ENCODE assay signal across 10 cellular contexts in genomic region chr11:18392434-18393321, GRCh38. TPM values are rescaled to one million over a fixed set of nuclear protein-coding genes. Genes with fewer than 3 reads are reported as not detected.
DNase-seq lines count a peak whose midpoint lies in the region; ATAC-seq and TF ChIP-seq lines count a peak whose summit lies in the region.
"Had no signal": no experiment of that assay in that cellular context is flagged by ENCODE, and none has a peak within 500 bp of the region (broad histone marks: within the 10 kb centered on the region; RNA-seq: fewer than 3 reads in every experiment).

No MANE protein-coding gene starts in this region.

- peak overlapping the region; percentile 68 for H3K27ac Mint-ChIP-seq in activated naive CD8-positive, alpha-beta T cell treated with anti-CD3 and anti-CD28 coated beads for 36 hours
- H3K27ac Mint-ChIP-seq in naive thymus-derived CD8-positive, alpha-beta T cell: peak overlapping the region; percentile 64 to 99 (median 80)

- no peaks in the 10 kb centered on the region for H3K9me3 Mint-ChIP-seq in activated naive CD8-positive, alpha-beta T cell treated with anti-CD3 and anti-CD28 coated beads for 36 hours
- no peaks in the 10 kb centered on the region for H3K9me3 Mint-ChIP-seq in naive thymus-derived CD8-positive, alpha-beta T cell

- no peak for TF ChIP-seq CTCF in 22Rv1 (IDR thresholded peaks at IDR 0.05)

- peak overlapping the region; percentile 91; the same call in 1 of the 2 replicates for H3K27ac ChIP-seq in 22Rv1

- H3K36me3 Mint-ChIP-seq in activated naive CD8-positive, alpha-beta T cell treated with anti-CD3 and anti-CD28 coated beads for 36 hours: peaks cover 36% of the 10 kb centered on the region
- H3K36me3 Mint-ChIP-seq in naive thymus-derived CD8-positive, alpha-beta T cell: peaks cover 0 to 15% (median 2%) of the 10 kb centered on the region in 3 donors

- peaks cover 10% of the 10 kb centered on the region for H3K27me3 Mint-ChIP-seq in activated naive CD8-positive, alpha-beta T cell treated with anti-CD3 and anti-CD28 coated beads for 36 hours
- no peaks in the 10 kb centered on the region for H3K27me3 Mint-ChIP-seq in naive thymus-derived CD8-positive, alpha-beta T cell

- H3K4me1 Mint-ChIP-seq in activated naive CD8-positive, alpha-beta T cell treated with anti-CD3 and anti-CD28 coated beads for 36 hours: peaks cover 39% of the 10 kb centered on the region
- H3K4me1 Mint-ChIP-seq in naive thymus-derived CD8-positive, alpha-beta T cell: peaks cover 6 to 32% (median 23%) of the 10 kb centered on the region in 4 donors

- peak; percentile 5 for DNase-seq in HCEC 1CT
- DNase-seq in activated naive CD8-positive, alpha-beta T cell treated with anti-CD3 and anti-CD28 coated beads for 36 hours: peak; percentile 14
- DNase-seq in naive thymus-derived CD8-positive, alpha-beta T cell: no peak
- DNase-seq in NCI-H2081 treated with DMSO at 0.1 percent for 48 hours (lab: John Stamatoyannopoulos, UW): no peak
- no peak for DNase-seq in activated effector memory CD4-positive, alpha-beta T cell treated with Interleukin-2 at 50 U/mL for 16 hours
- DNase-seq in HK-2 (ENCODE audit: unreplicated experiment): no peak
- DNase-seq: stimulated activated naive CD4-positive, alpha-beta T cell had no signal

- POLR2A ChIA-PET in naive thymus-derived CD8-positive, alpha-beta T cell (lab: Charles Lee): interaction anchor here (1.0 kb wide), 2 partner anchors 8 to 70 kb away, joined by 3 to 5 read pairs; partner anchors contain the start of genes GTF2H1 and HPS5

- H3K4me3 Mint-ChIP-seq in activated naive CD8-positive, alpha-beta T cell treated with anti-CD3 and anti-CD28 coated beads for 36 hours: peak overlapping the region; percentile 61
- H3K4me3 Mint-ChIP-seq in naive thymus-derived CD8-positive, alpha-beta T cell: peak overlapping the region in 9 of 10 donors; percentile 13 to 57 (median 42)

- ATAC-seq in naive thymus-derived CD8-positive, alpha-beta T cell: no peak
- no peak for ATAC-seq in GM19328 (IDR thresholded peaks at IDR 0.05; ENCODE audit: unreplicated experiment)

RNA-seq across cellular contexts. Expression of gene LDHA, which starts 1.7 kb away (rescaled TPM):
- 1,000 to 10,000 TPM; 2,369 to 2,412 TPM for total RNA-seq in activated naive CD8-positive, alpha-beta T cell treated with anti-CD3 and anti-CD28 coated beads for 36 hours
- 100 to 1,000 TPM in 1 of 2 experiments, 10 to 100 TPM in 1; 96.1 to 102 TPM for total RNA-seq in naive thymus-derived CD8-positive, alpha-beta T cell
- 100 to 1,000 TPM; 333 to 345 (median 345) TPM for polyA plus RNA-seq in naive thymus-derived CD8-positive, alpha-beta T cell

RNA-seq across cellular contexts. Expression of gene LDHC, which starts 19.4 kb away (rescaled TPM):
- total RNA-seq in activated naive CD8-positive, alpha-beta T cell treated with anti-CD3 and anti-CD28 coated beads for 36 hours: not detected
- total RNA-seq in naive thymus-derived CD8-positive, alpha-beta T cell: not detected
- polyA plus RNA-seq in naive thymus-derived CD8-positive, alpha-beta T cell: 1 to 10 TPM in 1 of 3 donors, not detected in 2; 4.0 TPM
- total RNA-seq: T-helper 2 cell treated with Interferon-gamma antibody and Interleukin-4, amounts not matched to agents 100 ng/mL and 5 ng/mL, for 36 hours had no signal

Comparison
In these comparisons a context has a peak if more than half of its experiments do, and no peak if none do; other contexts are left out.
1. DNase-seq: peak in HCEC 1CT (single experiment) and activated naive CD8-positive, alpha-beta T cell treated with anti-CD3 and anti-CD28 coated beads for 36 hours (single experiment); none in naive thymus-derived CD8-positive, alpha-beta T cell (0 of 10), NCI-H2081 treated with DMSO at 0.1 percent for 48 hours (single experiment), activated effector memory CD4-positive, alpha-beta T cell treated with Interleukin-2 at 50 U/mL for 16 hours (single experiment) and HK-2 (single experiment).
2. RNA of gene LDHA, which starts 1.7 kb away (total RNA-seq): 2,369 to 2,412 TPM in activated naive CD8-positive, alpha-beta T cell treated with anti-CD3 and anti-CD28 coated beads for 36 hours; 96.1 to 102 TPM in naive thymus-derived CD8-positive, alpha-beta T cell; every median in the first group is over 10 times any median in the second.